In the genomic region with DNA sequence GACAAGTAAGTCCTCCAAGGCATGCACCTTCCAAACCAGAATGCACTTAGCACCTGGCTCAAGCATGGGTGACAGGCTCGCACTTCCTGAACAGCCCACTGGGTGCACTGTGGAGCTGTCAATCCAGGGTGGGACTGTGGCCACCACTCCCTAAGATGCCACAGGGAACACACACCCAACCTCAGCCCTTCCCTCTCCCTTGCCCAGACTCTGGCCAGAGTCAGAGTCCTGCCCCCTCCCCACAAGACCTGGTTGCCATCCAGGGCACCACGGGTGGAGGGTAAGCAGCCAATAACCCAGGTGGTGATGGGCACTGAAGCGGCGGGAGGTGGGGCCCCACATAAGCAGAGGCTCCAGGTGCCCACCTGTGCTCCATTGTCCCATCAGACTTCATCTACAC, we compare ENCODE assay signal across 8 cellular contexts.
A peak's percentile ranks its signal among the peaks of the same experiment; 100 is the strongest.
DNase-seq lines count a peak whose midpoint lies in the region; ATAC-seq and TF ChIP-seq lines count a peak whose summit lies in the region.

No MANE protein-coding gene starts in this region.

- no peak overlapping the region for H3K4me3 ChIP-seq in GM06990 (replicated peaks; ENCODE audit: low read depth, low read length)
- H3K4me3 ChIP-seq in Jurkat, Clone E6-1 (ENCODE audit: low read length), result no peak overlapping the region
- H3K4me3 ChIP-seq in testis, result no peak overlapping the region

- peak; percentile 87 for ATAC-seq in GM21423 (IDR thresholded peaks at IDR 0.05; ENCODE audit: unreplicated experiment)
- peak; percentile 64 for ATAC-seq in esophagus mucosa

- H3K27me3 ChIP-seq in GM06990 (replicated peaks; ENCODE audit: control insufficient read depth, insufficient read depth, low read length) (no peaks in the 10 kb centered on the region), testis (no peaks in the 10 kb centered on the region)

- no peak overlapping the region for H3K27ac ChIP-seq in testis

- no peaks in the 10 kb centered on the region for H3K9me3 ChIP-seq in testis

- WGBS in testis, 2 donors, result 87 to 88% methylated on average over 3 to 4 of the region's 4 CpGs

- H3K4me1 ChIP-seq in testis, result peaks cover 3% of the 10 kb centered on the region

- DNase-seq in GM06990 (ENCODE audit: extremely low read depth, insufficient read length), result peak; percentile 24
- peak; percentile 2 for DNase-seq in Jurkat, Clone E6-1 (ENCODE audit: low read depth, low spot score)
- no peak for DNase-seq in stimulated activated naive CD4-positive, alpha-beta T cell treated with Interleukin-2 at 50 U/mL for 16 hours (lab: John Stamatoyannopoulos, UW)
- DNase-seq in testis, result no peak
- DNase-seq in SK-N-DZ (ENCODE audit: low spot score), result no peak
- DNase-seq in foreskin melanocyte, result no peak

- no peak for TF ChIP-seq POLR2A in testis (IDR thresholded peaks at IDR 0.05)

- TF ChIP-seq CTCF in GM06990 (IDR thresholded peaks at IDR 0.05; ENCODE audit: insufficient read depth, low read length, poor library complexity, severe bottlenecking) (peak; percentile 41), testis (IDR thresholded peaks at IDR 0.05) (peak in 1 of 3 experiments; percentile 13)

- intact Hi-C loops in testis (cut with DNase I; ENCODE audit: low total_unique reads), result no loop called here

- H3K36me3 ChIP-seq in GM06990 (ENCODE audit: control insufficient read depth, insufficient read depth, low read length) (no peaks in the 10 kb centered on the region), testis (ENCODE audit: low read depth, missing control alignments) (no peaks in the 10 kb centered on the region)

Comparison
In these comparisons a context has a peak if more than half of its experiments do, and no peak if none do; other contexts are left out.
1. DNase-seq: peak in GM06990 (single experiment) and Jurkat, Clone E6-1 (single experiment); none in stimulated activated naive CD4-positive, alpha-beta T cell treated with Interleukin-2 at 50 U/mL for 16 hours (single experiment), testis (single experiment), SK-N-DZ (single experiment) and foreskin melanocyte (single experiment).